24 cellular contexts compared by ENCODE assay signal in genomic region chr5:26940981-26941380, GRCh38.
DNase-seq lines count a peak whose midpoint lies in the region; ATAC-seq and FAIRE-seq lines count a peak whose summit lies in the region.
"Had no signal": no experiment of that assay in that cellular context is flagged by ENCODE, and none has a peak within 500 bp of the region (broad histone marks: within the 10 kb centered on the region; RNA-seq: fewer than 3 reads in every experiment).

No MANE protein-coding gene starts in this region.

- H3K27ac Mint-ChIP-seq in activated naive CD4-positive, alpha-beta T cell treated with anti-CD3 and anti-CD28 coated beads for 36 hours, result no peak overlapping the region
- no peak overlapping the region for H3K27ac Mint-ChIP-seq in activated CD8-positive, alpha-beta T cell treated with anti-CD3 and anti-CD28 coated beads, Interleukin-2, amount 10 ng/mL, durations not matched to agents 7 days and 5 days
- H3K27ac Mint-ChIP-seq: activated CD4-positive, alpha-beta T cell treated with anti-CD3 and anti-CD28 coated beads for 36 hours; dendritic cell treated with granulocyte-macrophage colony-stimulating factor and Interleukin-4, amounts not matched to agents 40 ng/mL and 50 ng/mL, for 4 days; H9; progenitor cell of endocrine pancreas; stimulated activated naive CD8-positive, alpha-beta T cell treated with anti-CD3 and anti-CD28 coated beads, Interleukin-15, Interleukin-2, amounts not matched to agents 100 ng/mL and 50 ng/mL, for 24 hours; T-helper 1 cell treated with Interleukin-12 subunit alpha and Interleukin-12 subunit beta and Interleukin-4 antibody, amounts not matched to agents 30 μg/mL and 1 μg/mL, for 36 hours had no signal

- H3K4me3 Mint-ChIP-seq in activated naive CD4-positive, alpha-beta T cell treated with anti-CD3 and anti-CD28 coated beads for 36 hours, result no peak overlapping the region
- no peak overlapping the region for H3K4me3 Mint-ChIP-seq in activated CD8-positive, alpha-beta T cell treated with anti-CD3 and anti-CD28 coated beads, Interleukin-2, amount 10 ng/mL, durations not matched to agents 7 days and 5 days
- H3K4me3 Mint-ChIP-seq: activated CD4-positive, alpha-beta T cell treated with anti-CD3 and anti-CD28 coated beads for 36 hours; activated T-cell treated with anti-CD3 and anti-CD28 coated beads, Interleukin-2, amount 50 U/mL, for 4 hours; dendritic cell treated with granulocyte-macrophage colony-stimulating factor and Interleukin-4, amounts not matched to agents 40 ng/mL and 50 ng/mL, for 4 days; H9; stimulated activated naive CD8-positive, alpha-beta T cell treated with anti-CD3 and anti-CD28 coated beads, Interleukin-15, Interleukin-2, amounts not matched to agents 100 ng/mL and 50 ng/mL, for 24 hours; T-helper 1 cell treated with Interleukin-12 subunit alpha and Interleukin-12 subunit beta and Interleukin-4 antibody, amounts not matched to agents 30 μg/mL and 1 μg/mL, for 36 hours had no signal

- H3K36me3 Mint-ChIP-seq in activated naive CD4-positive, alpha-beta T cell treated with anti-CD3 and anti-CD28 coated beads for 36 hours (ENCODE audit: low read depth), result no peaks in the 10 kb centered on the region
- H3K36me3 Mint-ChIP-seq in activated CD8-positive, alpha-beta T cell treated with anti-CD3 and anti-CD28 coated beads, Interleukin-2, amount 10 ng/mL, durations not matched to agents 7 days and 5 days (ENCODE audit: low read depth), result no peaks in the 10 kb centered on the region

- intact Hi-C loops in activated naive CD4-positive, alpha-beta T cell treated with anti-CD3 and anti-CD28 coated beads for 36 hours (cut with micrococcal nuclease), result no loop called here

- CTCF ChIA-PET in activated naive CD4-positive, alpha-beta T cell treated with anti-CD3 and anti-CD28 coated beads for 36 hours (lab: Charles Lee), result no interaction called here
- CTCF ChIA-PET in activated CD8-positive, alpha-beta T cell treated with anti-CD3 and anti-CD28 coated beads, Interleukin-2, amount 10 ng/mL, durations not matched to agents 7 days and 5 days (lab: Charles Lee), result no interaction called here

- peaks cover 2% of the 10 kb centered on the region for H3K9me3 Mint-ChIP-seq in activated naive CD4-positive, alpha-beta T cell treated with anti-CD3 and anti-CD28 coated beads for 36 hours
- H3K9me3 Mint-ChIP-seq in activated CD8-positive, alpha-beta T cell treated with anti-CD3 and anti-CD28 coated beads, Interleukin-2, amount 10 ng/mL, durations not matched to agents 7 days and 5 days (ENCODE audit: insufficient read depth), result no peaks in the 10 kb centered on the region
- H3K9me3 Mint-ChIP-seq: activated T-cell treated with anti-CD3 and anti-CD28 coated beads, Interleukin-2, amount 50 U/mL, for 4 hours; dendritic cell treated with granulocyte-macrophage colony-stimulating factor and Interleukin-4, amounts not matched to agents 40 ng/mL and 50 ng/mL, for 4 days; H9 had no signal

- DNase-seq in COR-L47 (lab: John Stamatoyannopoulos, UW) (peak; percentile 61), HTR-8/SVneo (ENCODE audit: insufficient read length, low spot score) (no peak), NCI-H69 (lab: John Stamatoyannopoulos, UW) (peak; percentile 94), epithelial cell of prostate (ENCODE audit: low read depth, low spot score) (no peak)
- DNase-seq in activated naive CD4-positive, alpha-beta T cell treated with anti-CD3 and anti-CD28 coated beads for 36 hours, result no peak
- no peak for DNase-seq in activated T-cell treated with anti-CD3 and anti-CD28 coated beads, Interleukin-2, amount 50 U/mL, for 1 hour
- no peak for DNase-seq in activated naive CD4-positive, alpha-beta T cell treated with anti-CD3 and anti-CD28 coated beads, Interleukin-2, amount 50 U/mL, for 16 hours
- DNase-seq in activated CD8-positive, alpha-beta T cell treated with anti-CD3 and anti-CD28 coated beads, Interleukin-2, amount 10 ng/mL, durations not matched to agents 7 days and 5 days, result no peak
- DNase-seq: activated CD4-positive, alpha-beta T cell treated with anti-CD3 and anti-CD28 coated beads for 36 hours; activated naive CD4-positive, alpha-beta T cell treated with Interleukin-2 at 50 U/mL for 16 hours; activated T-cell treated with anti-CD3 and anti-CD28 coated beads, Interleukin-2, amount 50 U/mL, for 4 hours; amygdala; C1 segment of cervical spinal cord; Calu3; H9; sigmoid colon; stimulated activated CD4-positive, alpha-beta T cell treated with anti-CD3 and anti-CD28 coated beads, Interleukin-15, amount 100 ng/mL, for 24 hours had no signal

- H3K4me1 Mint-ChIP-seq in activated naive CD4-positive, alpha-beta T cell treated with anti-CD3 and anti-CD28 coated beads for 36 hours (ENCODE audit: low read depth), result no peaks in the 10 kb centered on the region
- no peaks in the 10 kb centered on the region for H3K4me1 Mint-ChIP-seq in activated CD8-positive, alpha-beta T cell treated with anti-CD3 and anti-CD28 coated beads, Interleukin-2, amount 10 ng/mL, durations not matched to agents 7 days and 5 days (ENCODE audit: low read depth)
- H3K4me1 Mint-ChIP-seq: activated CD4-positive, alpha-beta T cell treated with anti-CD3 and anti-CD28 coated beads for 36 hours; H9 had no signal

- FAIRE-seq in HTR-8/SVneo (lab: Jason Lieb, UNC), result peak; percentile 81
- FAIRE-seq: GM12891 had no signal

- no peak for ATAC-seq in activated CD8-positive, alpha-beta T cell treated with anti-CD3 and anti-CD28 coated beads, Interleukin-2, amount 10 ng/mL, durations not matched to agents 7 days and 5 days
- ATAC-seq: activated CD4-positive, alpha-beta T cell treated with anti-CD3 and anti-CD28 coated beads for 36 hours; activated T-cell treated with anti-CD3 and anti-CD28 coated beads, Interleukin-2, amount 50 U/mL, for 4 hours; Panc1 had no signal

- POLR2A ChIA-PET in activated CD8-positive, alpha-beta T cell treated with anti-CD3 and anti-CD28 coated beads, Interleukin-2, amount 10 ng/mL, durations not matched to agents 7 days and 5 days (lab: Charles Lee), result no interaction called here

- H3K27ac ChIP-seq in epithelial cell of prostate, result peak overlapping the region; percentile 28
- H3K27ac ChIP-seq: sigmoid colon, vagina had no signal

- no peaks in the 10 kb centered on the region for H3K27me3 Mint-ChIP-seq in activated naive CD4-positive, alpha-beta T cell treated with anti-CD3 and anti-CD28 coated beads for 36 hours (ENCODE audit: low read depth)
- H3K27me3 Mint-ChIP-seq in activated CD8-positive, alpha-beta T cell treated with anti-CD3 and anti-CD28 coated beads, Interleukin-2, amount 10 ng/mL, durations not matched to agents 7 days and 5 days (ENCODE audit: low read depth), result no peaks in the 10 kb centered on the region
- H3K27me3 Mint-ChIP-seq: activated CD4-positive, alpha-beta T cell treated with anti-CD3 and anti-CD28 coated beads for 36 hours; dendritic cell treated with granulocyte-macrophage colony-stimulating factor and Interleukin-4, amounts not matched to agents 40 ng/mL and 50 ng/mL, for 4 days; progenitor cell of endocrine pancreas; stimulated activated naive CD8-positive, alpha-beta T cell treated with anti-CD3 and anti-CD28 coated beads, Interleukin-15, Interleukin-2, amounts not matched to agents 100 ng/mL and 50 ng/mL, for 24 hours had no signal

Comparison
In these comparisons a context has a peak if more than half of its experiments do, and no peak if none do; other contexts are left out.
1. DNase-seq: peak in COR-L47 (single experiment) and NCI-H69 (single experiment); none in HTR-8/SVneo (single experiment), epithelial cell of prostate (single experiment), activated naive CD4-positive, alpha-beta T cell treated with anti-CD3 and anti-CD28 coated beads for 36 hours (single experiment), activated T-cell treated with anti-CD3 and anti-CD28 coated beads, Interleukin-2, amount 50 U/mL, for 1 hour (single experiment), activated naive CD4-positive, alpha-beta T cell treated with anti-CD3 and anti-CD28 coated beads, Interleukin-2, amount 50 U/mL, for 16 hours (single experiment) and activated CD8-positive, alpha-beta T cell treated with anti-CD3 and anti-CD28 coated beads, Interleukin-2, amount 10 ng/mL, durations not matched to agents 7 days and 5 days (single experiment).